Comparison of ENCODE assay signal across 8 cellular contexts in genomic region chr14:102314242-102315011, GRCh38. TPM values are rescaled to one million over a fixed set of nuclear protein-coding genes. Genes with fewer than 3 reads are reported as not detected.
DNase-seq lines count a peak whose midpoint lies in the region; ATAC-seq and TF ChIP-seq lines count a peak whose summit lies in the region.

No MANE protein-coding gene starts in this region.

- peak overlapping the region; percentile 73 for H3K4me3 Mint-ChIP-seq in chondrocyte (ENCODE audit: unreplicated experiment)

- H3K27ac Mint-ChIP-seq in chondrocyte (ENCODE audit: unreplicated experiment): no peak overlapping the region

- TF ChIP-seq CTCF in chondrocyte (IDR thresholded peaks at IDR 0.05): peak; percentile 100

- ATAC-seq in GM18502 (IDR thresholded peaks at IDR 0.05; ENCODE audit: poor library complexity, unreplicated experiment) (peak; percentile 67), HG03045 (IDR thresholded peaks at IDR 0.05; ENCODE audit: unreplicated experiment) (peak; percentile 61)

- H3K9me3 Mint-ChIP-seq in chondrocyte (ENCODE audit: low read depth): no peaks in the 10 kb centered on the region

- H3K36me3 Mint-ChIP-seq in chondrocyte (ENCODE audit: low read depth): no peaks in the 10 kb centered on the region

- DNase-seq in A172 (ENCODE audit: low spot score) (peak; percentile 56), NCI-H2196 treated with DMSO at 0.1 percent for 48 hours (lab: John Stamatoyannopoulos, UW; ENCODE audit: unreplicated experiment) (peak; percentile 49), chondrocyte (ENCODE audit: low spot score) (no peak), left kidney (ENCODE audit: low read depth, low spot score) (peak; percentile 91)
- peak; percentile 83 for DNase-seq in activated CD4-positive, CD25-positive, alpha-beta regulatory T cell treated with anti-CD3 and anti-CD28 coated beads, Interleukin-2, amount 50 U/mL, for 72 hours
- peak; percentile 57 to 77 (median 68) for DNase-seq in stimulated activated CD4-positive, alpha-beta T cell treated with anti-CD3 and anti-CD28 coated beads, Interleukin-1b, Interleukin-23, amount 100 ng/mL, for 24 hours (ENCODE audit: low read depth in 4 of 4, low spot score in 1 of 4)

- H3K4me1 Mint-ChIP-seq in chondrocyte (ENCODE audit: low read depth): peaks cover 51% of the 10 kb centered on the region

- H3K27me3 Mint-ChIP-seq in chondrocyte (ENCODE audit: low read depth): no peaks in the 10 kb centered on the region

RNA-seq across cellular contexts. Expression of gene ZNF839, which starts 5.1 kb away (rescaled TPM):
- total RNA-seq in A172 (2014; rRNA removed; shearing (Covaris generic)): 6.8 and 8.5 TPM in 2 replicates
- 8.2 to 11.4 TPM (median 8.2 TPM) in 3 replicates for total RNA-seq in chondrocyte

RNA-seq across cellular contexts. Expression of gene MOK, which starts 9.5 kb away (rescaled TPM):
- 8.4 and 11.6 TPM in 2 replicates for total RNA-seq in A172 (2014; rRNA removed; shearing (Covaris generic))
- total RNA-seq in chondrocyte: 3.8 to 10.1 TPM (median 4.5 TPM) in 3 replicates

RNA-seq across cellular contexts. Expression of gene CINP, which starts 48.3 kb away (rescaled TPM):
- 47.4 and 51.2 TPM in 2 replicates for total RNA-seq in A172 (2014; rRNA removed; shearing (Covaris generic))
- 24.1 to 34.3 TPM (median 26.8 TPM) in 3 replicates for total RNA-seq in chondrocyte

RNA-seq across cellular contexts. Expression of gene TECPR2, which starts 48.3 kb away (rescaled TPM):
- total RNA-seq in A172 (2014; rRNA removed; shearing (Covaris generic)): 2.4 and 7.1 TPM in 2 replicates
- total RNA-seq in chondrocyte: 29.0 to 34.4 TPM (median 32.2 TPM) in 3 replicates
